3 cellular contexts compared by ENCODE assay signal in the genomic region with DNA sequence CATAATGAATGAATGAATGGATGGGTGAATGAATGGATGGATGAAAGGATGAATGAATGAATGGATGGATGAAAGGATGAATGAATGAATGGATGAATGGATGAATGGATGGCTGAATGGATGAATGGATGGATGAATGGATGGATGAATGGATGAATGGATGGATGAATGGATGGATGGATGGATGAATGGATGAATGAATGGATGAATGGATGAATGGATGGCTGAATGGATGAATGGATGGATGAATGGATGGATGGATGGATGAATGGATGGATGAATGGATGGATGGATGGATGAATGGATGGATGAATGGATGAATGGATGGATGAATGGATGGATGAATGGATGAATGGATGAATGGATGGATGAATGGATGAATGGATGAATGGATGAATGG. TPM values are rescaled to one million over a fixed set of nuclear protein-coding genes. Genes with fewer than 3 reads are reported as not detected.
"Had no signal": no experiment of that assay in that cellular context is flagged by ENCODE, and none has a peak within 500 bp of the region (broad histone marks: within the 10 kb centered on the region; RNA-seq: fewer than 3 reads in every experiment).

No MANE protein-coding gene starts in this region.

RNA-seq across cellular contexts. Expression of gene SHOX, which starts 12.3 kb away (rescaled TPM):
- total RNA-seq: HT-29, IMR-90, K562 had no signal
- polyA plus RNA-seq: IMR-90, K562 had no signal
